In genomic region chr17:44601574-44602372, GRCh38 we compare ENCODE assay signal across 1 cellular context.
TF ChIP-seq lines count a peak whose summit lies in the region.

No MANE protein-coding gene starts in this region.

TF ChIP-seq in HEK293, 187 proteins besides CTCF, POLR2A, EP300 and RAD21 (continued from another document):
- no peak for TF ChIP-seq ZNF133 (tag by site-specific recombination; IDR thresholded peaks at IDR 0.05)
- peak; percentile 68 for TF ChIP-seq ZIC2 (tag by site-specific recombination; IDR thresholded peaks at IDR 0.05)
- peak; percentile 72 for TF ChIP-seq ZFHX2 (tag by site-specific recombination; conservative IDR thresholded peaks at IDR 0.05)
- TF ChIP-seq YY2 (tag by site-specific recombination; IDR thresholded peaks at IDR 0.05): no peak
- TF ChIP-seq EGR2 (tag by site-specific recombination; IDR thresholded peaks at IDR 0.05; ENCODE audit: low read depth): peak; percentile 80
